ENCODE assay signal across 1 cellular context in the genomic region with DNA sequence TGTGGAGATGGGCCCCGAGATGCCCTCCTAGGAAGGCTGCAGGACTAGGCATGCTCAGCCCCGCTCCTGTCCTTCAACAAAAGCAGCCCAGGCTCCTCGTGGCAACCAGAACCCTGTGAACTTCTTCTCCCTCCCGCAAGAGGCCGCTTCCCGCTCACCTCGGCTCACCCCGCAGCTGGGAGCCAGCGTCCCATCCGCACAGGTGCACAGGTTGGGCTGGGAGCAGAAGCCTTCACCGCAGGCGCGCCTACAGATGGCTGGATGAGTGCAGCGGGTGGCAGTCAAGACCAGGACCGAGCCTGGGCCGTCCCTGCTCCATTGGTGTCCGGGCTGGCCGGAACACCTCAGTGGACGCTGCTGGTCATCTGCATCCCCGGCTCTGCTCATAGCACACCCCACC.
A peak's percentile ranks its signal among the peaks of the same experiment; 100 is the strongest.
TF ChIP-seq lines count a peak whose summit lies in the region.

No MANE protein-coding gene starts in this region.

TF ChIP-seq in H1, 55 proteins besides CTCF, POLR2A, EP300 and RAD21 (continued from another document):
- TF ChIP-seq, protein P1, sequence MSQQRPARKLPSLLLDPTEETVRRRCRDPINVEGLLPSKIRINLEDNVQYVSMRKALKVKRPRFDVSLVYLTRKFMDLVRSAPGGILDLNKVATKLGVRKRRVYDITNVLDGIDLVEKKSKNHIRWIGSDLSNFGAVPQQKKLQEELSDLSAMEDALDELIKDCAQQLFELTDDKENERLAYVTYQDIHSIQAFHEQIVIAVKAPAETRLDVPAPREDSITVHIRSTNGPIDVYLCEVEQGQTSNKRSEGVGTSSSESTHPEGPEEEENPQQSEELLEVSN (IDR thresholded peaks at IDR 0.05), result peak; percentile 55; the same call in 1 of the 2 replicates
